In the genomic region with DNA sequence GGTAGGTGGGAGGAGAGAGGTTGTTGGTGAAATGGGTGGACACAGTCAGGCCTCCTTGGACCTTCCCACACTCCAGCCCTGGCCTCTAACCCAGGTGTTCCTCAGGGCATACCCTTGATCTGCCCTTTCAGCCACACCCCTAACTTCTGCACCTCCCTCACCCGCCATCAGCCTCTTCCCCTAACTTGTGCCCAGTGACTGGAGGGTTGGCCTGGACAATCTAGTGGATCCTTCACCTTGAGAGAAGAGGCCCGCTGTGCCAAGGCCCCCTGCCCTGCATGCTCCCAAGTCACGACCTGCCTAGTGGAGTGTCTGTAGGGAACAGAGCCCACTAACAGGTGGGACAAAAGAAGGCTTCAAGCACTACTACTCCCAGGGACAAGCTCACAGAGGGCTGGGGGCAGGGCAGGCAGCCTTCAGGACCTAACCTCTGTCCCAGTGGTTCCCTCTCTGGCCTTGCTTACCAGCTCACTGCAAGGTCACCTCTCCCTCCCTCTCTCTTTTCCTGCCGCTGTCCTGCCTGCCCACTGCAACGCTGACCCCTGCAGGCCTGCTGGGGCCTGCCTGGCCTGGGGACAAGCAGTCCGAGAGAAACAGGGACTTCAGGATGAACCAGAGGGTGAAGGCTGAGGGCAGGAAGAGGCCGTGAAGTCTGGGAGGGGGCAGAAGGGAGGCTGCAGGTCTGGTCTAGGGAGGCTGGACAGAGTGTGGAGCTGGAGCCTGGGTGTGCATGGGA, we compare ENCODE assay signal across 11 cellular contexts. TPM values are rescaled to one million over a fixed set of nuclear protein-coding genes. Genes with fewer than 3 reads are reported as not detected.
DNase-seq lines count a peak whose midpoint lies in the region; ATAC-seq, FAIRE-seq and TF ChIP-seq lines count a peak whose summit lies in the region.
"Had no signal": no experiment of that assay in that cellular context is flagged by ENCODE, and none has a peak within 500 bp of the region (broad histone marks: within the 10 kb centered on the region; RNA-seq: fewer than 3 reads in every experiment).

No MANE protein-coding gene starts in this region.

- FAIRE-seq in HepG2 (lab: Jason Lieb, UNC): peak; percentile 82

- DNase-seq in BE2C: peak; percentile 42
- peak; percentile 97 for DNase-seq in HuH-7.5 (ENCODE audit: low spot score)
- DNase-seq in ecto neural progenitor cell (ENCODE audit: low spot score): peak; percentile 80
- peak; percentile 80 for DNase-seq in HepG2 (ENCODE audit: low spot score)
- DNase-seq in stimulated activated CD4-positive, alpha-beta T cell treated with anti-CD3 and anti-CD28 coated beads, Interleukin-4, amount 100 ng/mL, for 4 hours: no peak
- no peak for DNase-seq in activated CD4-positive, alpha-beta T cell treated with anti-CD3 and anti-CD28 coated beads for 1 hour
- no peak for DNase-seq in stimulated activated naive CD8-positive, alpha-beta T cell treated with anti-CD3 and anti-CD28 coated beads, Interleukin-15, amount 100 ng/mL, for 72 hours
- no peak for DNase-seq in NK-92 treated with Interleukin-12 subunit alpha and Interleukin-12 subunit beta, amount 100 ng/mL, for 24 hours (lab: John Stamatoyannopoulos, UW)
- DNase-seq: mesenchymal stem cell, NCI-H2081 had no signal

- in situ Hi-C loops in HepG2 (cut with HindIII; ENCODE audit: extremely low pct_ligation_motif_present, low pct_unique_long_range_greater_than_20kb): no loop called here

- CTCF ChIA-PET in HepG2 (lab: Yijun Ruan, JAX; ENCODE audit: low intra/inter-chr PET ratio, low total read pairs): interaction anchor here (0.7 to 1.7 kb wide), 4 partner anchors 10 to 131 kb away, joined by 3 to 5 read pairs (median 4); no protein-coding TSS in a partner anchor

- no peak for TF ChIP-seq EP300 in HepG2 (IDR thresholded peaks at IDR 0.05; ENCODE audit: low read depth in 2 of 2, low read length in 2 of 2)
- no peak for TF ChIP-seq EP300 in HepG2 (CRISPR knock-in tag; IDR thresholded peaks at IDR 0.05; ENCODE audit: borderline replicate concordance)

- no peaks in the 10 kb centered on the region for H3K9me3 ChIP-seq in BE2C
- no peaks in the 10 kb centered on the region for H3K9me3 ChIP-seq in HepG2 (ENCODE audit: low read length)

- no peaks in the 10 kb centered on the region for H4K20me1 ChIP-seq in HepG2 (ENCODE audit: insufficient read depth, low read length)

- H3K9ac ChIP-seq in HepG2 (ENCODE audit: insufficient read depth, low read depth, low read length): no peak overlapping the region

- H3K27ac ChIP-seq in HepG2 (ENCODE audit: extremely low read length, insufficient read depth, low read length): peak overlapping the region; percentile 38
- H3K27ac ChIP-seq: HL-60 had no signal

- peak; percentile 90 for ATAC-seq in HepG2
- no peak for ATAC-seq in stimulated activated naive CD8-positive, alpha-beta T cell treated with anti-CD3 and anti-CD28 coated beads, Interleukin-15, amount 100 ng/mL, for 72 hours

- H3K27me3 ChIP-seq in BE2C: no peaks in the 10 kb centered on the region
- H3K27me3 ChIP-seq in HepG2 (ENCODE audit: control insufficient read depth in 1 of 2, insufficient read depth in 2 of 2, low read length in 2 of 2): peaks cover 5 to 28% of the 10 kb centered on the region in 2 experiments; a peak in 3 of 5 replicates

- peak; percentile 54 for TF ChIP-seq CTCF in BE2C (IDR thresholded peaks at IDR 0.05; ENCODE audit: low read depth, low read length)
- peak; percentile 99 for TF ChIP-seq CTCF in HepG2 (CRISPR knock-in tag; IDR thresholded peaks at IDR 0.05)

- POLR2A ChIA-PET in HepG2 (lab: Yijun Ruan, JAX): interaction anchor here (0.7 to 1.2 kb wide), 2 partner anchors 131 to 148 kb away, joined by 3 to 4 read pairs; a partner anchor contains a TSS

- BruUV-seq in HepG2 (replicated peaks; lab: Mats Ljungman, UMichigan): no TSS peak

- H3K27ac Mint-ChIP-seq in stimulated activated naive CD8-positive, alpha-beta T cell treated with anti-CD3 and anti-CD28 coated beads, Interleukin-15, amount 100 ng/mL, for 72 hours: no peak overlapping the region

- H3K4me3 ChIP-seq in BE2C (ENCODE audit: low read depth, low read length) (no peak overlapping the region), HepG2 (replicated peaks in 1 of 3; ENCODE audit: insufficient read depth in 1 of 3, low read depth in 2 of 3, low read length in 3 of 3) (peak overlapping the region in 1 of 3 experiments; percentile 46; a peak in 1 of 6 replicates)

- peaks cover 16% of the 10 kb centered on the region for H3K4me1 Mint-ChIP-seq in stimulated activated naive CD8-positive, alpha-beta T cell treated with anti-CD3 and anti-CD28 coated beads, Interleukin-15, amount 100 ng/mL, for 72 hours

- TF ChIP-seq POLR2A in HepG2 (IDR thresholded peaks at IDR 0.05; ENCODE audit: insufficient read depth in 1 of 2, low read depth in 2 of 2, low read length in 2 of 2): no peak

- H3K4me1 ChIP-seq in BE2C (no peaks in the 10 kb centered on the region), HepG2 (ENCODE audit: insufficient read depth, low read length) (peaks cover 45% of the 10 kb centered on the region)

- peak; percentile 87 for TF ChIP-seq RAD21 in HepG2 (CRISPR knock-in tag; IDR thresholded peaks at IDR 0.05)

- H3K36me3 ChIP-seq in BE2C (no peaks in the 10 kb centered on the region), HepG2 (replicated peaks in 1 of 2; ENCODE audit: control insufficient read depth in 1 of 2, insufficient read depth in 2 of 2, low read length in 2 of 2) (no peaks in the 10 kb centered on the region)

- H3K27me3 Mint-ChIP-seq in stimulated activated naive CD8-positive, alpha-beta T cell treated with anti-CD3 and anti-CD28 coated beads, Interleukin-15, amount 100 ng/mL, for 72 hours: peaks cover 60% of the 10 kb centered on the region

- no peaks in the 10 kb centered on the region for H3K9me3 Mint-ChIP-seq in stimulated activated naive CD8-positive, alpha-beta T cell treated with anti-CD3 and anti-CD28 coated beads, Interleukin-15, amount 100 ng/mL, for 72 hours

- intact Hi-C loops in HepG2 (cut with micrococcal nuclease; ENCODE audit: unreplicated experiment): loop anchor here (2.0 kb wide), 1 partner anchor 59 kb away; no protein-coding TSS in a partner anchor

- peak overlapping the region; percentile 51 for H3K4me2 ChIP-seq in HepG2 (ENCODE audit: low read depth, low read length)

- no peaks in the 10 kb centered on the region for H3K79me2 ChIP-seq in HepG2 (ENCODE audit: insufficient read depth, low read length)

- H2AFZ ChIP-seq in HepG2 (ENCODE audit: low read length): no peak overlapping the region

- H3K4me3 Mint-ChIP-seq in stimulated activated naive CD8-positive, alpha-beta T cell treated with anti-CD3 and anti-CD28 coated beads, Interleukin-15, amount 100 ng/mL, for 72 hours: no peak overlapping the region

- WGBS in HepG2 (ENCODE audit: low lambda C conversion rate): 34% methylated on average over 7 of the region's 7 CpGs

TF ChIP-seq in HepG2, 621 proteins besides CTCF, POLR2A, EP300 and RAD21 (continues in another document):
- TF ChIP-seq, protein P1, sequence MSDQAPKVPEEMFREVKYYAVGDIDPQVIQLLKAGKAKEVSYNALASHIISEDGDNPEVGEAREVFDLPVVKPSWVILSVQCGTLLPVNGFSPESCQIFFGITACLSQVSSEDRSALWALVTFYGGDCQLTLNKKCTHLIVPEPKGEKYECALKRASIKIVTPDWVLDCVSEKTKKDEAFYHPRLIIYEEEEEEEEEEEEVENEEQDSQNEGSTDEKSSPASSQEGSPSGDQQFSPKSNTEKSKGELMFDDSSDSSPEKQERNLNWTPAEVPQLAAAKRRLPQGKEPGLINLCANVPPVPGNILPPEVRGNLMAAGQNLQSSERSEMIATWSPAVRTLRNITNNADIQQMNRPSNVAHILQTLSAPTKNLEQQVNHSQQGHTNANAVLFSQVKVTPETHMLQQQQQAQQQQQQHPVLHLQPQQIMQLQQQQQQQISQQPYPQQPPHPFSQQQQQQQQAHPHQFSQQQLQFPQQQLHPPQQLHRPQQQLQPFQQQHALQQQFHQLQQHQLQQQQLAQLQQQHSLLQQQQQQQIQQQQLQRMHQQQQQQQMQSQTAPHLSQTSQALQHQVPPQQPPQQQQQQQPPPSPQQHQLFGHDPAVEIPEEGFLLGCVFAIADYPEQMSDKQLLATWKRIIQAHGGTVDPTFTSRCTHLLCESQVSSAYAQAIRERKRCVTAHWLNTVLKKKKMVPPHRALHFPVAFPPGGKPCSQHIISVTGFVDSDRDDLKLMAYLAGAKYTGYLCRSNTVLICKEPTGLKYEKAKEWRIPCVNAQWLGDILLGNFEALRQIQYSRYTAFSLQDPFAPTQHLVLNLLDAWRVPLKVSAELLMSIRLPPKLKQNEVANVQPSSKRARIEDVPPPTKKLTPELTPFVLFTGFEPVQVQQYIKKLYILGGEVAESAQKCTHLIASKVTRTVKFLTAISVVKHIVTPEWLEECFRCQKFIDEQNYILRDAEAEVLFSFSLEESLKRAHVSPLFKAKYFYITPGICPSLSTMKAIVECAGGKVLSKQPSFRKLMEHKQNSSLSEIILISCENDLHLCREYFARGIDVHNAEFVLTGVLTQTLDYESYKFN (CRISPR knock-in tag; conservative IDR thresholded peaks at IDR 0.05): peak; percentile 82; the same call in 1 of the 2 replicates

RNA-seq across cellular contexts. Expression of a gene that starts 3.3 kb away (rescaled TPM):
- polyA plus RNA-seq in BE2C (2012; ENCODE audit: insufficient read depth, insufficient read length, low read depth): 7.6 TPM
- total RNA-seq in HepG2 (2016; rRNA removed; fragmentation: Illumina TruSeq; extraction: Trizol): 0.81 and 1.4 TPM in 2 replicates
- 1.2 and 2.8 TPM in 2 replicates for total RNA-seq in HepG2 (2016; cell fraction: cytosol; rRNA removed; fragmentation: Illumina TruSeq; extraction: Trizol; ENCODE audit: low read depth)
- total RNA-seq in HepG2 (2016; cell fraction: insoluble cytoplasmic fraction; rRNA removed; fragmentation: Illumina TruSeq; extraction: Trizol): 1.6 TPM in 2 replicates
- 2.9 and 3.9 TPM in 2 replicates for total RNA-seq in HepG2 (2016; cell fraction: membrane; rRNA removed; fragmentation: Illumina TruSeq; extraction: Trizol)
- total RNA-seq in HepG2 (2016; cell fraction: nucleus; rRNA removed; fragmentation: Illumina TruSeq; extraction: Trizol): 1.2 and 1.9 TPM in 2 replicates
- 4.4 and 6.2 TPM in 2 replicates for polyA plus RNA-seq in HepG2 (2011; rRNA removed)
- 3.5 and 4.0 TPM in 2 replicates for polyA plus RNA-seq in HepG2 (2011; cell fraction: cytosol; rRNA removed)
- 13.8 and 15.6 TPM in 2 replicates for polyA plus RNA-seq in HepG2 (2011; cell fraction: nucleus; rRNA removed)
- polyA plus RNA-seq in HepG2 (2012): 8.2 and 9.2 TPM in 2 replicates
- polyA plus RNA-seq in HepG2 (2016; cell fraction: cytosol; fragmentation: Illumina TruSeq; extraction: Trizol; ENCODE audit: low read depth): 2.3 and 2.9 TPM in 2 replicates
- polyA plus RNA-seq in HepG2 (2016; cell fraction: insoluble cytoplasmic fraction; fragmentation: Illumina TruSeq; extraction: Trizol; ENCODE audit: low read depth): 2.0 and 2.2 TPM in 2 replicates
- 3.2 and 3.7 TPM in 2 replicates for polyA plus RNA-seq in HepG2 (2016; cell fraction: membrane; fragmentation: Illumina TruSeq; extraction: Trizol; ENCODE audit: low read depth)
- 3.0 and 3.7 TPM in 2 replicates for polyA plus RNA-seq in HepG2 (2016; cell fraction: nucleus; fragmentation: Illumina TruSeq; extraction: Trizol; ENCODE audit: insufficient read depth, low read depth)
- 2.1 and 7.7 TPM in 2 replicates for polyA minus RNA-seq in HepG2 (2011; rRNA and poly(A)+ RNA removed; ENCODE audit: low replicate concordance)
- polyA minus RNA-seq in HepG2 (2011; cell fraction: cytosol; rRNA and poly(A)+ RNA removed): 2.9 and 7.2 TPM in 2 replicates
- polyA minus RNA-seq in HepG2 (2011; cell fraction: nucleus; rRNA and poly(A)+ RNA removed): 1.7 and 2.9 TPM in 2 replicates

Comparison
In these comparisons a context has a peak if more than half of its experiments do, and no peak if none do; other contexts are left out.
1. DNase-seq: peak in BE2C (single experiment), HuH-7.5 (single experiment), ecto neural progenitor cell (single experiment) and HepG2 (single experiment); none in stimulated activated CD4-positive, alpha-beta T cell treated with anti-CD3 and anti-CD28 coated beads, Interleukin-4, amount 100 ng/mL, for 4 hours (0 of 2), activated CD4-positive, alpha-beta T cell treated with anti-CD3 and anti-CD28 coated beads for 1 hour (single experiment), stimulated activated naive CD8-positive, alpha-beta T cell treated with anti-CD3 and anti-CD28 coated beads, Interleukin-15, amount 100 ng/mL, for 72 hours (0 of 2) and NK-92 treated with Interleukin-12 subunit alpha and Interleukin-12 subunit beta, amount 100 ng/mL, for 24 hours (single experiment).